Comparison of ENCODE assay signal across 8 cellular contexts in the genomic region with DNA sequence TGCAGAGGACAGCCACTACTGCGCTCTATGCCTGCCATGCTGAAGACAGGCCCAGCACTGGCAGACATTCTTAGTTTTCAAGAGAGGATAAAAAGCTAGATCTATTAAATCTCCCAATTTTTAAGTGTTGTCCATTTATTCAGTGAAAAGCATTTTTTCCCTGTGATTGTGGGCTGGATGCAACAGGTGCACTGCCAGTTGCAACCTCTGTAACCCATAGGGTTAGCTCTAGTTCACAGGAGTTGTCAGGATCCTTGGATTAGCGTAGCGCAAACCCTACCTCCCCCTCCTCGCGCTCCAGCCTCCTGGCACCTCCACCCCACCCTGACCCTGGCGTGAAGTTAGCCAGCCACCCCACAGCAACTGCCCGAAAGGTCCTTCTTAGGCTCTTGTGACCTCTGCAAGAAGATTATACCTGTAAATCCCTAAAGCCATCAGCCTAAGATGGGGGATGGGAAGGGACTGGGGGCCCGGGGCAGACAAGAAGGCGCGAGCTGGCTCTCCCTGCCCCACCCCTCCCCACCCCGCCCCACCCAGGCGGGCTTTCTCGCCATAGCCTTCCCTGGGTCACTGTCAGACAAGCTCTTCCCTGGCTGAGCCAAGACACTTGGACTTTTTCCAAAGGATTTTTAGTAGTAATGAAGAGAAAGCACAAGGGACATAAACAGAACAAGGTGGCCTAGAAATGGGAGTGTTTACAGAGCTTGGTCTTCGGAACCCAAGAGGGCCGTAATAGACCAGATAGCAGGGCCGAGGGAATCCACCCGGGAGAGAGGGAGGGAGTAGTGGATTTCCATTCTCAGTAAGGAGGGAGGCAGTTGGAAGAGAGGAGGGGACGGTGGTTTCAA. TPM values are rescaled to one million over a fixed set of nuclear protein-coding genes. Genes with fewer than 3 reads are reported as not detected.
A peak's percentile ranks its signal among the peaks of the same experiment; 100 is the strongest.
DNase-seq lines count a peak whose midpoint lies in the region; ATAC-seq and TF ChIP-seq lines count a peak whose summit lies in the region.

No MANE protein-coding gene starts in this region.

- H3K4me3 ChIP-seq in WI38 (ENCODE audit: low read depth, low read length), result peak overlapping the region; percentile 69

- ATAC-seq in Right ventricle myocardium superior (ENCODE audit: poor library complexity) (peak; percentile 41), GM18870 (IDR thresholded peaks at IDR 0.05; ENCODE audit: unreplicated experiment) (no peak), GM19035 (IDR thresholded peaks at IDR 0.05; ENCODE audit: unreplicated experiment) (no peak)

- TF ChIP-seq CTCF in WI38 (IDR thresholded peaks at IDR 0.05; ENCODE audit: low read depth, low read length) (no peak), progenitor cell of endocrine pancreas (IDR thresholded peaks at IDR 0.05; ENCODE audit: unreplicated experiment) (no peak)

- H3K27me3 Mint-ChIP-seq in progenitor cell of endocrine pancreas, result peaks cover 68% of the 10 kb centered on the region

- no peak overlapping the region for H3K27ac Mint-ChIP-seq in progenitor cell of endocrine pancreas

- peak; percentile 29 for DNase-seq in GM03348 (ENCODE audit: low spot score)
- DNase-seq in Right ventricle myocardium superior, result no peak
- DNase-seq in progenitor cell of endocrine pancreas (ENCODE audit: low spot score, unreplicated experiment), result no peak
- no peak for DNase-seq in SKM-1 (lab: John Stamatoyannopoulos, UW; ENCODE audit: unreplicated experiment)
- DNase-seq in activated naive CD4-positive, alpha-beta T cell treated with anti-CD3 and anti-CD28 coated beads, Interleukin-2, amount 50 U/mL, for 16 hours, result no peak

- no peaks in the 10 kb centered on the region for H3K36me3 Mint-ChIP-seq in progenitor cell of endocrine pancreas (ENCODE audit: insufficient read depth)

- peak overlapping the region; percentile 69 for H3K4me3 Mint-ChIP-seq in progenitor cell of endocrine pancreas (ENCODE audit: low read depth)

- peaks cover 12% of the 10 kb centered on the region for H3K4me1 Mint-ChIP-seq in progenitor cell of endocrine pancreas (ENCODE audit: low read depth)

- intact Hi-C loops in Right ventricle myocardium superior (cut with DNase I), result no loop called here

- no peaks in the 10 kb centered on the region for H3K9me3 Mint-ChIP-seq in progenitor cell of endocrine pancreas (ENCODE audit: low read depth)

RNA-seq across cellular contexts. Expression of a gene that starts 31.0 kb away (rescaled TPM):
- total RNA-seq in Right ventricle myocardium superior (137 TPM), progenitor cell of endocrine pancreas (300 and 307 TPM in 2 replicates)

RNA-seq across cellular contexts. Expression of a gene that starts 52.9 kb away (rescaled TPM):
- total RNA-seq in Right ventricle myocardium superior, result not detected
- total RNA-seq in progenitor cell of endocrine pancreas, result not detected in 2 replicates
